ENCODE assay signal across 33 cellular contexts in genomic region chr11:20876738-20877137, GRCh38.
"Had no signal": no experiment of that assay in that cellular context is flagged by ENCODE, and none has a peak within 500 bp of the region (broad histone marks: within the 10 kb centered on the region; RNA-seq: fewer than 3 reads in every experiment).

No MANE protein-coding gene starts in this region.

- DNase-seq: activated effector memory CD4-positive, alpha-beta T cell treated with anti-CD3 and anti-CD28 coated beads, Interleukin-2, amount 50 U/mL, for 16 hours; activated effector memory CD4-positive, alpha-beta T cell treated with Interleukin-2 at 50 U/mL for 16 hours; activated gamma-delta T cell; activated gamma-delta T cell treated with Interleukin-2 at 50 U/mL for 16 hours; activated naive CD4-positive, alpha-beta T cell; activated naive CD4-positive, alpha-beta T cell treated with anti-CD3 and anti-CD28 coated beads for 36 hours; activated naive CD4-positive, alpha-beta T cell treated with anti-CD3 and anti-CD28 coated beads, Interleukin-2, amount 10 ng/mL, durations not matched to agents 7 days and 5 days; activated naive CD4-positive, alpha-beta T cell treated with anti-CD3 and anti-CD28 coated beads, Interleukin-2, amount 50 U/mL, for 16 hours; activated naive CD4-positive, alpha-beta T cell treated with Interleukin-2 at 50 U/mL for 16 hours; activated naive CD8-positive, alpha-beta T cell treated with anti-CD3 and anti-CD28 coated beads for 36 hours; activated naive CD8-positive, alpha-beta T cell treated with anti-CD3 and anti-CD28 coated beads, Interleukin-2, amount 10 ng/mL, durations not matched to agents 7 days and 5 days; activated naive CD8-positive, alpha-beta T cell treated with anti-CD3 and anti-CD28 coated beads, Interleukin-2, amount 50 U/mL, for 24 hours; activated T-cell treated with anti-CD3 and anti-CD28 coated beads, Interleukin-2, amount 50 U/mL, for 24 hours; activated T-cell treated with anti-CD3 and anti-CD28 coated beads, Interleukin-2, amount 50 U/mL, for 4 hours; activated T-cell treated with anti-CD3 and anti-CD28 coated beads, Interleukin-2, amount 50 U/mL, for 48 hours; activated T-cell treated with anti-CD3 and anti-CD28 coated beads, Interleukin-2, amount 50 U/mL, for 72 hours; adrenal gland; amniotic stem cell; amygdala; anterior cingulate cortex; aorta; body of pancreas; brain microvascular endothelial cell; caudate nucleus; central memory CD4-positive, alpha-beta T cell; cerebellar nuclear complex had no signal

- ATAC-seq: activated naive CD4-positive, alpha-beta T cell treated with anti-CD3 and anti-CD28 coated beads, Interleukin-2, amount 50 U/mL, for 72 hours; activated naive CD8-positive, alpha-beta T cell treated with anti-CD3 and anti-CD28 coated beads, Interleukin-2, amount 50 U/mL, for 24 hours; activated T-cell treated with anti-CD3 and anti-CD28 coated beads, Interleukin-2, amount 50 U/mL, for 4 hours; activated T-cell treated with anti-CD3 and anti-CD28 coated beads, Interleukin-2, amount 50 U/mL, for 72 hours; activated T-helper 17 cell treated with anti-CD3 and anti-CD28 coated beads, Interleukin-2, amount 50 U/mL, for 72 hours; body of pancreas had no signal

- H3K4me3 ChIP-seq: adrenal gland, ascending aorta, body of pancreas, breast epithelium, cardiac muscle cell had no signal

- H3K27me3 ChIP-seq: adrenal gland, ascending aorta, body of pancreas, brain microvascular endothelial cell, breast epithelium, cardiac muscle cell had no signal

- H3K27ac ChIP-seq: adrenal gland, ascending aorta, body of pancreas, brain microvascular endothelial cell, breast epithelium, cardiac muscle cell had no signal

- H3K36me3 ChIP-seq: adrenal gland, ascending aorta, brain microvascular endothelial cell, breast epithelium, cardiac muscle cell had no signal

- H3K9me3 ChIP-seq: adrenal gland, ascending aorta, body of pancreas, breast epithelium had no signal

- FAIRE-seq: astrocyte, bronchial epithelial cell had no signal

- H3K4me1 ChIP-seq: adrenal gland, ascending aorta, body of pancreas, breast epithelium had no signal
